Comparison of ENCODE assay signal across 7 cellular contexts in genomic region chr2:111319562-111319961, GRCh38.
A peak's percentile ranks its signal among the peaks of the same experiment; 100 is the strongest.
DNase-seq lines count a peak whose midpoint lies in the region; ATAC-seq lines count a peak whose summit lies in the region.
"Not testable (repeated sequence)": the region's sequence is repeated elsewhere in the genome, so short reads cannot be mapped to it uniquely, and the experiment has no call there.

No MANE protein-coding gene starts in this region.

- ATAC-seq in GM18870 (IDR thresholded peaks at IDR 0.05; ENCODE audit: unreplicated experiment) (peak; percentile 66), GM21381 (IDR thresholded peaks at IDR 0.05; ENCODE audit: unreplicated experiment) (peak; percentile 65), HG02763 (IDR thresholded peaks at IDR 0.05; ENCODE audit: unreplicated experiment) (peak; percentile 47), HG03354 (IDR thresholded peaks at IDR 0.05; ENCODE audit: poor library complexity, severe bottlenecking, unreplicated experiment) (peak; percentile 88)
- ATAC-seq in activated T-helper 17 cell treated with anti-CD3 and anti-CD28 coated beads, Interleukin-2, amount 50 U/mL, for 72 hours (replicated peaks) = peak; percentile 61
- peak; percentile 53 for ATAC-seq in stimulated activated effector memory CD8-positive, alpha-beta T cell treated with anti-CD3 and anti-CD28 coated beads, Interleukin-12 subunit alpha, Interleukin-12 subunit beta, amount 100 ng/mL, for 72 hours

- H3K4me3 Mint-ChIP-seq in activated CD4-positive, alpha-beta T cell treated with anti-CD3 and anti-CD28 coated beads, Interleukin-2, amount 10 ng/mL, durations not matched to agents 24 days and 14 days; activated T-helper 17 cell treated with anti-CD3 and anti-CD28 coated beads, Interleukin-2, amount 50 U/mL, for 72 hours; stimulated activated effector memory CD8-positive, alpha-beta T cell treated with anti-CD3 and anti-CD28 coated beads, Interleukin-12 subunit alpha, Interleukin-12 subunit beta, amount 100 ng/mL, for 72 hours: not testable (repeated sequence)

- intact Hi-C loops in activated CD4-positive, alpha-beta T cell treated with anti-CD3 and anti-CD28 coated beads, Interleukin-2, amount 10 ng/mL, durations not matched to agents 24 days and 14 days (cut with micrococcal nuclease) = not testable (repeated sequence)

- peak overlapping the region; percentile 83 for H3K27ac Mint-ChIP-seq in activated CD4-positive, alpha-beta T cell treated with anti-CD3 and anti-CD28 coated beads, Interleukin-2, amount 10 ng/mL, durations not matched to agents 24 days and 14 days
- not testable (repeated sequence) for H3K27ac Mint-ChIP-seq in activated T-helper 17 cell treated with anti-CD3 and anti-CD28 coated beads, Interleukin-2, amount 50 U/mL, for 72 hours; stimulated activated effector memory CD8-positive, alpha-beta T cell treated with anti-CD3 and anti-CD28 coated beads, Interleukin-12 subunit alpha, Interleukin-12 subunit beta, amount 100 ng/mL, for 72 hours

- H3K27me3 Mint-ChIP-seq in activated CD4-positive, alpha-beta T cell treated with anti-CD3 and anti-CD28 coated beads, Interleukin-2, amount 10 ng/mL, durations not matched to agents 24 days and 14 days; activated T-helper 17 cell treated with anti-CD3 and anti-CD28 coated beads, Interleukin-2, amount 50 U/mL, for 72 hours: not testable (repeated sequence)

- DNase-seq in activated CD4-positive, alpha-beta T cell treated with anti-CD3 and anti-CD28 coated beads, Interleukin-2, amount 10 ng/mL, durations not matched to agents 24 days and 14 days; stimulated activated effector memory CD8-positive, alpha-beta T cell treated with anti-CD3 and anti-CD28 coated beads, Interleukin-12 subunit alpha, Interleukin-12 subunit beta, amount 100 ng/mL, for 72 hours (ENCODE audit: low spot score in 2 of 2): not testable (repeated sequence)

- H3K4me1 Mint-ChIP-seq in activated CD4-positive, alpha-beta T cell treated with anti-CD3 and anti-CD28 coated beads, Interleukin-2, amount 10 ng/mL, durations not matched to agents 24 days and 14 days = peaks cover 18% of the 10 kb centered on the region
- H3K4me1 Mint-ChIP-seq in activated T-helper 17 cell treated with anti-CD3 and anti-CD28 coated beads, Interleukin-2, amount 50 U/mL, for 72 hours; stimulated activated effector memory CD8-positive, alpha-beta T cell treated with anti-CD3 and anti-CD28 coated beads, Interleukin-12 subunit alpha, Interleukin-12 subunit beta, amount 100 ng/mL, for 72 hours: not testable (repeated sequence)

- H3K9me3 Mint-ChIP-seq in activated CD4-positive, alpha-beta T cell treated with anti-CD3 and anti-CD28 coated beads, Interleukin-2, amount 10 ng/mL, durations not matched to agents 24 days and 14 days; activated T-helper 17 cell treated with anti-CD3 and anti-CD28 coated beads, Interleukin-2, amount 50 U/mL, for 72 hours; stimulated activated effector memory CD8-positive, alpha-beta T cell treated with anti-CD3 and anti-CD28 coated beads, Interleukin-12 subunit alpha, Interleukin-12 subunit beta, amount 100 ng/mL, for 72 hours: not testable (repeated sequence)

- H3K36me3 Mint-ChIP-seq in activated CD4-positive, alpha-beta T cell treated with anti-CD3 and anti-CD28 coated beads, Interleukin-2, amount 10 ng/mL, durations not matched to agents 24 days and 14 days (ENCODE audit: low read depth); activated T-helper 17 cell treated with anti-CD3 and anti-CD28 coated beads, Interleukin-2, amount 50 U/mL, for 72 hours (ENCODE audit: low read depth); stimulated activated effector memory CD8-positive, alpha-beta T cell treated with anti-CD3 and anti-CD28 coated beads, Interleukin-12 subunit alpha, Interleukin-12 subunit beta, amount 100 ng/mL, for 72 hours: not testable (repeated sequence)
